1 cellular context compared by ENCODE assay signal in genomic region chr1:107140703-107141490, GRCh38.
TF ChIP-seq lines count a peak whose summit lies in the region.

Gene NTNG1, plus strand, starts transcription at chr1:107141039.

TF ChIP-seq in WTC11, 78 proteins besides CTCF, POLR2A, EP300 and RAD21 (continued from another document):
- TF ChIP-seq ARID4B (CRISPR knock-in tag; IDR thresholded peaks at IDR 0.05; ENCODE audit: borderline replicate concordance) (no peak), CDX4 (CRISPR knock-in tag; IDR thresholded peaks at IDR 0.05; ENCODE audit: borderline replicate concordance) (no peak), TEAD4 (CRISPR knock-in tag; IDR thresholded peaks at IDR 0.05) (no peak), ZNF512 (CRISPR knock-in tag; IDR thresholded peaks at IDR 0.05; ENCODE audit: borderline replicate concordance) (no peak), ZNF396 (CRISPR knock-in tag; IDR thresholded peaks at IDR 0.05; ENCODE audit: borderline replicate concordance) (no peak), ATF2 (CRISPR knock-in tag; IDR thresholded peaks at IDR 0.05; ENCODE audit: borderline replicate concordance, low read depth) (no peak), ZNF423 (CRISPR knock-in tag; IDR thresholded peaks at IDR 0.05) (peak; percentile 51; the same call in 1 of the 2 replicates)
